Comparison of ENCODE assay signal across 1 cellular context in the genomic region with DNA sequence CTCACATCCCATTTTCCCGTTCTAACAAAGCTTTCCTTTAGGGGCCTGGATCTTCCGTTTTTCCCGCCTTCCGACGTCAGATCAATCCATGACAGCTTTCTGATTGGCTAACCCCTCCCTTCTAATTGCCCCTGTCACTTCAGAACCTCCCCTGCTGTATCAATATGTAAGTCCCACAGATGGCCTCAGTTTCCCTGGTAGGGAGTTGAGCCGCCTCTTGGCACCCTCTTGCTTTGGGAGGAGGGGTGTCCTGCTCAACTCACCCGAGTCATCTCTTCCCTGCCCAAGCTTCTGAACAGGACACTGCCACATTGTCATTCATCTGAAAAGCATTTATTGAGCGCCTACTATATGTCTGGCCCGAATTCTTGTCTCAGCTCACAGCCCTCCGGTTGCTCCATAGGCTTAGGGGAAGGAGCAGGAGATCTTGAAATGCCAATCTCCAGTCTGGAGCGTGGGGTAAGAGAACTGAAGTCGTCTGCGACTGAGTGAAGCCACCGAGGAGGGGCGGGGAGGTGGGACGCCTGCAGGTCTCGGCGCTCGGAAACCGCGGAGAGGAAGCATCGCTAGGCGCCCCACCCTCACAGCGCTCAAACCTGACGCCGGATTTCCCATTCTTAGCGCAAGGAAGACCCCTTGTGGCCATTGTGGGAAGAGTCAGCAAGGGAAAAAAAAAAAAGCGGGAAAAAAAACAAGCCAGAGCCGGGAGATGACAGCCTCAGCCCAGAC.
TF ChIP-seq lines count a peak whose summit lies in the region.

No MANE protein-coding gene starts in this region.

TF ChIP-seq in neural cell, 6 proteins besides CTCF, POLR2A, EP300 and RAD21:
- TF ChIP-seq, protein P1, sequence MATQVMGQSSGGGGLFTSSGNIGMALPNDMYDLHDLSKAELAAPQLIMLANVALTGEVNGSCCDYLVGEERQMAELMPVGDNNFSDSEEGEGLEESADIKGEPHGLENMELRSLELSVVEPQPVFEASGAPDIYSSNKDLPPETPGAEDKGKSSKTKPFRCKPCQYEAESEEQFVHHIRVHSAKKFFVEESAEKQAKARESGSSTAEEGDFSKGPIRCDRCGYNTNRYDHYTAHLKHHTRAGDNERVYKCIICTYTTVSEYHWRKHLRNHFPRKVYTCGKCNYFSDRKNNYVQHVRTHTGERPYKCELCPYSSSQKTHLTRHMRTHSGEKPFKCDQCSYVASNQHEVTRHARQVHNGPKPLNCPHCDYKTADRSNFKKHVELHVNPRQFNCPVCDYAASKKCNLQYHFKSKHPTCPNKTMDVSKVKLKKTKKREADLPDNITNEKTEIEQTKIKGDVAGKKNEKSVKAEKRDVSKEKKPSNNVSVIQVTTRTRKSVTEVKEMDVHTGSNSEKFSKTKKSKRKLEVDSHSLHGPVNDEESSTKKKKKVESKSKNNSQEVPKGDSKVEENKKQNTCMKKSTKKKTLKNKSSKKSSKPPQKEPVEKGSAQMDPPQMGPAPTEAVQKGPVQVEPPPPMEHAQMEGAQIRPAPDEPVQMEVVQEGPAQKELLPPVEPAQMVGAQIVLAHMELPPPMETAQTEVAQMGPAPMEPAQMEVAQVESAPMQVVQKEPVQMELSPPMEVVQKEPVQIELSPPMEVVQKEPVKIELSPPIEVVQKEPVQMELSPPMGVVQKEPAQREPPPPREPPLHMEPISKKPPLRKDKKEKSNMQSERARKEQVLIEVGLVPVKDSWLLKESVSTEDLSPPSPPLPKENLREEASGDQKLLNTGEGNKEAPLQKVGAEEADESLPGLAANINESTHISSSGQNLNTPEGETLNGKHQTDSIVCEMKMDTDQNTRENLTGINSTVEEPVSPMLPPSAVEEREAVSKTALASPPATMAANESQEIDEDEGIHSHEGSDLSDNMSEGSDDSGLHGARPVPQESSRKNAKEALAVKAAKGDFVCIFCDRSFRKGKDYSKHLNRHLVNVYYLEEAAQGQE (IDR thresholded peaks at IDR 0.05; ENCODE audit: borderline replicate concordance) = no peak
- TF ChIP-seq SMC3 (conservative IDR thresholded peaks at IDR 0.05; ENCODE audit: poor library complexity) = peak; percentile 86
- no peak for TF ChIP-seq EZH2 (IDR thresholded peaks at IDR 0.05; ENCODE audit: borderline replicate concordance, insufficient read depth, low read length, poor library complexity, severe bottlenecking)
- TF ChIP-seq POLR2AphosphoS5 (IDR thresholded peaks at IDR 0.05) = no peak
- TF ChIP-seq TAF1 (IDR thresholded peaks at IDR 0.05; ENCODE audit: low read depth) = no peak
- TF ChIP-seq MXI1 (conservative IDR thresholded peaks at IDR 0.05; ENCODE audit: poor library complexity, severe bottlenecking) = no peak
